2 cellular contexts compared by ENCODE assay signal in the genomic region with DNA sequence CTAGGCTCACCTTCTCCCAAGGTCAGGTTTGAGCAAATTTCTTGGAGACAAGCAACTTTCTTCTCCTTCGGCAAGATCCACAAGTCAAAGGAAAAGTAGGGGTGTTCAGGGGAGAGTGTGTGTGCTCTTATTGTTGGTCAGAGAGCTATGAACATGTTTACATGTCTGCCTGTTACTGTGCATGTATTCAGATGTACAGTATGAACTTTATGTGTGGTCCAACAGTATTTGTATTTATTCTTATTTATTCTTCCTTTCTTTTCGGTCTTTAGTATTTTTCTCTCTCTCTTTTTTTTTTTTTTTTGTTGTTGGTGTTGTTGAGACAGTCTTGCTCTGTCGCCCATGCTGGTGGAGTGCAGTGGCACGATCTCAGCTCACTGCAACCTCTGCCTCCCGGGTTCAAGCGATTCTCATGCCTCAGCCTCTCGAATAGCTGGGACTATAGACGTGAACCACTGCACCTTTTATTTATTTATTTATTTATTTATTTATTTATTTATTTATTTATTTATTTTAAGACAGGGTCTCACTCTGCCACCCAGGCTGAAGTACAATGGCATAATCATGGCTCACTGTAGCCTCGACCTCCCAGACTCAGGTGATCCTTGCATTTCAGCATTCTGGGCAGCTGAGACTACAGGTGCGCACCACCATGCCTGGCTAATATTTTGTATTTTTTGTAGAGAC.
TF ChIP-seq lines count a peak whose summit lies in the region.

No MANE protein-coding gene starts in this region.

TF ChIP-seq in GM23338, 12 proteins besides CTCF, POLR2A, EP300 and RAD21 (continues in another document):
- TF ChIP-seq EZH2 (IDR thresholded peaks at IDR 0.05; ENCODE audit: low read depth, unreplicated experiment), result no peak
- TF ChIP-seq CREB1 (CRISPR knock-in tag; IDR thresholded peaks at IDR 0.05; ENCODE audit: low read depth), result no peak
- TF ChIP-seq, protein P1, sequence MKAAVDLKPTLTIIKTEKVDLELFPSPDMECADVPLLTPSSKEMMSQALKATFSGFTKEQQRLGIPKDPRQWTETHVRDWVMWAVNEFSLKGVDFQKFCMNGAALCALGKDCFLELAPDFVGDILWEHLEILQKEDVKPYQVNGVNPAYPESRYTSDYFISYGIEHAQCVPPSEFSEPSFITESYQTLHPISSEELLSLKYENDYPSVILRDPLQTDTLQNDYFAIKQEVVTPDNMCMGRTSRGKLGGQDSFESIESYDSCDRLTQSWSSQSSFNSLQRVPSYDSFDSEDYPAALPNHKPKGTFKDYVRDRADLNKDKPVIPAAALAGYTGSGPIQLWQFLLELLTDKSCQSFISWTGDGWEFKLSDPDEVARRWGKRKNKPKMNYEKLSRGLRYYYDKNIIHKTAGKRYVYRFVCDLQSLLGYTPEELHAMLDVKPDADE (IDR thresholded peaks at IDR 0.05), result no peak
- no peak for TF ChIP-seq NANOG (IDR thresholded peaks at IDR 0.05; ENCODE audit: borderline replicate concordance)
- TF ChIP-seq REST (IDR thresholded peaks at IDR 0.05; ENCODE audit: unreplicated experiment), result no peak
- no peak for TF ChIP-seq STAT1 (IDR thresholded peaks at IDR 0.05; ENCODE audit: unreplicated experiment)
- TF ChIP-seq, protein P2, sequence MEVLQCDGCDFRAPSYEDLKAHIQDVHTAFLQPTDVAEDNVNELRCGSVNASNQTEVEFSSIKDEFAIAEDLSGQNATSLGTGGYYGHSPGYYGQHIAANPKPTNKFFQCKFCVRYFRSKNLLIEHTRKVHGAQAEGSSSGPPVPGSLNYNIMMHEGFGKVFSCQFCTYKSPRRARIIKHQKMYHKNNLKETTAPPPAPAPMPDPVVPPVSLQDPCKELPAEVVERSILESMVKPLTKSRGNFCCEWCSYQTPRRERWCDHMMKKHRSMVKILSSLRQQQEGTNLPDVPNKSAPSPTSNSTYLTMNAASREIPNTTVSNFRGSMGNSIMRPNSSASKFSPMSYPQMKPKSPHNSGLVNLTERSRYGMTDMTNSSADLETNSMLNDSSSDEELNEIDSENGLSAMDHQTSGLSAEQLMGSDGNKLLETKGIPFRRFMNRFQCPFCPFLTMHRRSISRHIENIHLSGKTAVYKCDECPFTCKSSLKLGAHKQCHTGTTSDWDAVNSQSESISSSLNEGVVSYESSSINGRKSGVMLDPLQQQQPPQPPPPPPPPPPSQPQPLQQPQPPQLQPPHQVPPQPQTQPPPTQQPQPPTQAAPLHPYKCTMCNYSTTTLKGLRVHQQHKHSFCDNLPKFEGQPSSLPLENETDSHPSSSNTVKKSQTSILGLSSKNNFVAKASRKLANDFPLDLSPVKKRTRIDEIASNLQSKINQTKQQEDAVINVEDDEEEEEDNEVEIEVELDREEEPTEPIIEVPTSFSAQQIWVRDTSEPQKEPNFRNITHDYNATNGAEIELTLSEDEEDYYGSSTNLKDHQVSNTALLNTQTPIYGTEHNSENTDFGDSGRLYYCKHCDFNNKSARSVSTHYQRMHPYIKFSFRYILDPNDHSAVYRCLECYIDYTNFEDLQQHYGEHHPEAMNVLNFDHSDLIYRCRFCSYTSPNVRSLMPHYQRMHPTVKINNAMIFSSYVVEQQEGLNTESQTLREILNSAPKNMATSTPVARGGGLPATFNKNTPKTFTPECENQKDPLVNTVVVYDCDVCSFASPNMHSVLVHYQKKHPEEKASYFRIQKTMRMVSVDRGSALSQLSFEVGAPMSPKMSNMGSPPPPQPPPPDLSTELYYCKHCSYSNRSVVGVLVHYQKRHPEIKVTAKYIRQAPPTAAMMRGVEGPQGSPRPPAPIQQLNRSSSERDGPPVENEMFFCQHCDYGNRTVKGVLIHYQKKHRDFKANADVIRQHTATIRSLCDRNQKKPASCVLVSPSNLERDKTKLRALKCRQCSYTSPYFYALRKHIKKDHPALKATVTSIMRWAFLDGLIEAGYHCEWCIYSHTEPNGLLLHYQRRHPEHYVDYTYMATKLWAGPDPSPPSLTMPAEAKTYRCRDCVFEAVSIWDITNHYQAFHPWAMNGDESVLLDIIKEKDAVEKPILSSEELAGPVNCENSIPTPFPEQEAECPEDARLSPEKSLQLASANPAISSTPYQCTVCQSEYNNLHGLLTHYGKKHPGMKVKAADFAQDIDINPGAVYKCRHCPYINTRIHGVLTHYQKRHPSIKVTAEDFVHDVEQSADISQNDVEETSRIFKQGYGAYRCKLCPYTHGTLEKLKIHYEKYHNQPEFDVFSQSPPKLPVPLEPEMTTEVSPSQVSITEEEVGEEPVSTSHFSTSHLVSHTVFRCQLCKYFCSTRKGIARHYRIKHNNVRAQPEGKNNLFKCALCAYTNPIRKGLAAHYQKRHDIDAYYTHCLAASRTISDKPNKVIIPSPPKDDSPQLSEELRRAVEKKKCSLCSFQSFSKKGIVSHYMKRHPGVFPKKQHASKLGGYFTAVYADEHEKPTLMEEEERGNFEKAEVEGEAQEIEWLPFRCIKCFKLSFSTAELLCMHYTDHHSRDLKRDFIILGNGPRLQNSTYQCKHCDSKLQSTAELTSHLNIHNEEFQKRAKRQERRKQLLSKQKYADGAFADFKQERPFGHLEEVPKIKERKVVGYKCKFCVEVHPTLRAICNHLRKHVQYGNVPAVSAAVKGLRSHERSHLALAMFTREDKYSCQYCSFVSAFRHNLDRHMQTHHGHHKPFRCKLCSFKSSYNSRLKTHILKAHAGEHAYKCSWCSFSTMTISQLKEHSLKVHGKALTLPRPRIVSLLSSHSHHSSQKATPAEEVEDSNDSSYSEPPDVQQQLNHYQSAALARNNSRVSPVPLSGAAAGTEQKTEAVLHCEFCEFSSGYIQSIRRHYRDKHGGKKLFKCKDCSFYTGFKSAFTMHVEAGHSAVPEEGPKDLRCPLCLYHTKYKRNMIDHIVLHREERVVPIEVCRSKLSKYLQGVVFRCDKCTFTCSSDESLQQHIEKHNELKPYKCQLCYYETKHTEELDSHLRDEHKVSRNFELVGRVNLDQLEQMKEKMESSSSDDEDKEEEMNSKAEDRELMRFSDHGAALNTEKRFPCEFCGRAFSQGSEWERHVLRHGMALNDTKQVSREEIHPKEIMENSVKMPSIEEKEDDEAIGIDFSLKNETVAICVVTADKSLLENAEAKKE (CRISPR knock-in tag; IDR thresholded peaks at IDR 0.05), result no peak
- TF ChIP-seq POLR2AphosphoS5 (IDR thresholded peaks at IDR 0.05; ENCODE audit: low read depth), result no peak

TF ChIP-seq in K562, 482 proteins besides CTCF, POLR2A, EP300 and RAD21:
- TF ChIP-seq, protein P3, sequence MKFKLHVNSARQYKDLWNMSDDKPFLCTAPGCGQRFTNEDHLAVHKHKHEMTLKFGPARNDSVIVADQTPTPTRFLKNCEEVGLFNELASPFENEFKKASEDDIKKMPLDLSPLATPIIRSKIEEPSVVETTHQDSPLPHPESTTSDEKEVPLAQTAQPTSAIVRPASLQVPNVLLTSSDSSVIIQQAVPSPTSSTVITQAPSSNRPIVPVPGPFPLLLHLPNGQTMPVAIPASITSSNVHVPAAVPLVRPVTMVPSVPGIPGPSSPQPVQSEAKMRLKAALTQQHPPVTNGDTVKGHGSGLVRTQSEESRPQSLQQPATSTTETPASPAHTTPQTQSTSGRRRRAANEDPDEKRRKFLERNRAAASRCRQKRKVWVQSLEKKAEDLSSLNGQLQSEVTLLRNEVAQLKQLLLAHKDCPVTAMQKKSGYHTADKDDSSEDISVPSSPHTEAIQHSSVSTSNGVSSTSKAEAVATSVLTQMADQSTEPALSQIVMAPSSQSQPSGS (CRISPR knock-in tag; IDR thresholded peaks at IDR 0.05), result no peak
- TF ChIP-seq PRDM10 (IDR thresholded peaks at IDR 0.05; ENCODE audit: partially characterized antibody) (peak; percentile 84), HDGF (IDR thresholded peaks at IDR 0.05) (0 out of 2 replicates have a peak, but pooled peaks have one; percentile 47), PTTG1 (tag; IDR thresholded peaks at IDR 0.05; ENCODE audit: low read depth) (no peak), ZC3H11A (IDR thresholded peaks at IDR 0.05; ENCODE audit: low read depth, low read length) (peak; percentile 85; the same call in 1 of the 2 replicates)
